ENCODE assay signal across 14 cellular contexts in genomic region chr6:27143474-27144026, GRCh38.
DNase-seq lines count a peak whose midpoint lies in the region; ATAC-seq, FAIRE-seq and TF ChIP-seq lines count a peak whose summit lies in the region.
"Had no signal": no experiment of that assay in that cellular context is flagged by ENCODE, and none has a peak within 500 bp of the region (broad histone marks: within the 10 kb centered on the region; RNA-seq: fewer than 3 reads in every experiment).

No MANE protein-coding gene starts in this region.

- no peak for ATAC-seq in CD4-positive, CD25-positive, alpha-beta regulatory T cell (ENCODE audit: low read depth in 2 of 2)
- ATAC-seq in memory B cell (ENCODE audit: low read depth) (no peak), pancreas (no peak), GM21360 (IDR thresholded peaks at IDR 0.05; ENCODE audit: unreplicated experiment) (no peak)
- ATAC-seq: left ventricle myocardium superior, psoas muscle had no signal

- intact Hi-C loops in colonic mucosa (cut with DNase I): no loop called here
- intact Hi-C loops in pancreas (cut with DNase I): no loop called here

- peak overlapping the region; percentile 18 for H3K27ac ChIP-seq in CD4-positive, CD25-positive, alpha-beta regulatory T cell (ENCODE audit: insufficient read depth, low read length, poor library complexity, severe bottlenecking)
- H3K27ac ChIP-seq in SK-N-MC: 0 out of 2 replicates have a peak overlapping the region, but pooled peaks have one; percentile 50
- no peak overlapping the region for H3K27ac ChIP-seq in colonic mucosa
- no peak overlapping the region for H3K27ac ChIP-seq in pancreas
- H3K27ac ChIP-seq: psoas muscle had no signal

- peak overlapping the region in 2 of 3 donors; percentile 28 to 33 for H3K27ac Mint-ChIP-seq in CD4-positive, CD25-positive, alpha-beta regulatory T cell
- H3K27ac Mint-ChIP-seq in memory B cell: peak overlapping the region; percentile 62

- FAIRE-seq in pancreas (lab: Jason Lieb, UNC): no peak

- no peaks in the 10 kb centered on the region for H3K9me3 Mint-ChIP-seq in CD4-positive, CD25-positive, alpha-beta regulatory T cell
- H3K9me3 Mint-ChIP-seq in memory B cell: no peaks in the 10 kb centered on the region

- H3K4me1 ChIP-seq in CD4-positive, CD25-positive, alpha-beta regulatory T cell (ENCODE audit: control insufficient read depth, insufficient read depth, low read length, poor library complexity, severe bottlenecking): peaks cover 48% of the 10 kb centered on the region
- H3K4me1 ChIP-seq in colonic mucosa: no peaks in the 10 kb centered on the region
- peaks cover 4 to 8% (median 6%) of the 10 kb centered on the region in 3 donors for H3K4me1 ChIP-seq in pancreas
- H3K4me1 ChIP-seq: psoas muscle had no signal

- H3K36me3 ChIP-seq in CD4-positive, CD25-positive, alpha-beta regulatory T cell (ENCODE audit: control insufficient read depth, insufficient read depth, low read length): no peaks in the 10 kb centered on the region
- H3K36me3 ChIP-seq in SK-N-MC (ENCODE audit: insufficient read depth, low read length) (no peaks in the 10 kb centered on the region), colonic mucosa (no peaks in the 10 kb centered on the region), pancreas (no peaks in the 10 kb centered on the region)

- H3K4me1 Mint-ChIP-seq in CD4-positive, CD25-positive, alpha-beta regulatory T cell: peaks cover 18 to 55% (median 40%) of the 10 kb centered on the region in 4 donors
- peaks cover 20% of the 10 kb centered on the region for H3K4me1 Mint-ChIP-seq in memory B cell

- H3K9ac ChIP-seq in SK-N-MC (ENCODE audit: insufficient read length) (no peak overlapping the region), colonic mucosa (ENCODE audit: low read depth in 2 of 2, low read length in 2 of 2) (no peak overlapping the region)

- no peaks in the 10 kb centered on the region for H3K9me3 ChIP-seq in CD4-positive, CD25-positive, alpha-beta regulatory T cell (ENCODE audit: control insufficient read depth in 2 of 2, low read length in 2 of 2)
- no peaks in the 10 kb centered on the region for H3K9me3 ChIP-seq in SK-N-MC (ENCODE audit: low read depth, low read length)
- no peaks in the 10 kb centered on the region for H3K9me3 ChIP-seq in colonic mucosa
- H3K9me3 ChIP-seq in pancreas: no peaks in the 10 kb centered on the region
- H3K9me3 ChIP-seq: psoas muscle had no signal

- no peak for DNase-seq in CD4-positive, CD25-positive, alpha-beta regulatory T cell
- DNase-seq in GM12865 (ENCODE audit: low read depth) (no peak), SK-N-MC (ENCODE audit: low read depth, low spot score) (no peak), memory B cell (ENCODE audit: low spot score in 2 of 2) (no peak), colonic mucosa (no peak), pancreas (no peak)
- DNase-seq in effector CD4-positive, alpha-beta T cell: no peak
- DNase-seq: DMS 273 treated with DMSO at 0.1 percent for 48 hours, left ventricle myocardium superior, NCI-H1105 treated with DMSO at 0.1 percent for 48 hours, NCI-H82, psoas muscle, SW 1271 had no signal

- TF ChIP-seq CTCF in GM12865 (IDR thresholded peaks at IDR 0.05; ENCODE audit: insufficient read depth, low read depth, low read length, missing control alignments) (no peak), colonic mucosa (IDR thresholded peaks at IDR 0.05) (no peak), pancreas (IDR thresholded peaks at IDR 0.05) (no peak)

- peak overlapping the region; percentile 32 for H3K4me3 ChIP-seq in CD4-positive, CD25-positive, alpha-beta regulatory T cell (ENCODE audit: low read depth, low read length)
- H3K4me3 ChIP-seq in GM12865 (ENCODE audit: low read depth, low read length) (peak overlapping the region; percentile 87), SK-N-MC (no peak overlapping the region), colonic mucosa (no peak overlapping the region), pancreas (no peak overlapping the region)
- H3K4me3 ChIP-seq: psoas muscle had no signal

- H3K27me3 Mint-ChIP-seq in CD4-positive, CD25-positive, alpha-beta regulatory T cell: no peaks in the 10 kb centered on the region
- H3K27me3 Mint-ChIP-seq in memory B cell: no peaks in the 10 kb centered on the region

- no peaks in the 10 kb centered on the region for H3K27me3 ChIP-seq in CD4-positive, CD25-positive, alpha-beta regulatory T cell (ENCODE audit: control insufficient read depth, insufficient read depth, low read length)
- H3K27me3 ChIP-seq in colonic mucosa: no peaks in the 10 kb centered on the region
- H3K27me3 ChIP-seq in pancreas: no peaks in the 10 kb centered on the region

- H3K36me3 Mint-ChIP-seq in CD4-positive, CD25-positive, alpha-beta regulatory T cell: no peaks in the 10 kb centered on the region
- no peaks in the 10 kb centered on the region for H3K36me3 Mint-ChIP-seq in memory B cell

- WGBS in pancreas, 2 donors: 84 to 90% methylated on average over 2 of the region's 2 CpGs

- peak overlapping the region; percentile 62 to 92 (median 78) for H3K4me3 Mint-ChIP-seq in CD4-positive, CD25-positive, alpha-beta regulatory T cell
- H3K4me3 Mint-ChIP-seq in memory B cell: peak overlapping the region; percentile 48

Comparison
In these comparisons a context has a peak if more than half of its experiments do, and no peak if none do; other contexts are left out.
1. H3K27ac ChIP-seq: peak in CD4-positive, CD25-positive, alpha-beta regulatory T cell (single experiment) and SK-N-MC (single experiment); none in colonic mucosa (single experiment) and pancreas (0 of 4).
2. H3K4me3 ChIP-seq: peak in CD4-positive, CD25-positive, alpha-beta regulatory T cell (single experiment) and GM12865 (single experiment); none in SK-N-MC (single experiment), colonic mucosa (single experiment) and pancreas (0 of 4).